ENCODE assay signal across 1 cellular context in the genomic region with DNA sequence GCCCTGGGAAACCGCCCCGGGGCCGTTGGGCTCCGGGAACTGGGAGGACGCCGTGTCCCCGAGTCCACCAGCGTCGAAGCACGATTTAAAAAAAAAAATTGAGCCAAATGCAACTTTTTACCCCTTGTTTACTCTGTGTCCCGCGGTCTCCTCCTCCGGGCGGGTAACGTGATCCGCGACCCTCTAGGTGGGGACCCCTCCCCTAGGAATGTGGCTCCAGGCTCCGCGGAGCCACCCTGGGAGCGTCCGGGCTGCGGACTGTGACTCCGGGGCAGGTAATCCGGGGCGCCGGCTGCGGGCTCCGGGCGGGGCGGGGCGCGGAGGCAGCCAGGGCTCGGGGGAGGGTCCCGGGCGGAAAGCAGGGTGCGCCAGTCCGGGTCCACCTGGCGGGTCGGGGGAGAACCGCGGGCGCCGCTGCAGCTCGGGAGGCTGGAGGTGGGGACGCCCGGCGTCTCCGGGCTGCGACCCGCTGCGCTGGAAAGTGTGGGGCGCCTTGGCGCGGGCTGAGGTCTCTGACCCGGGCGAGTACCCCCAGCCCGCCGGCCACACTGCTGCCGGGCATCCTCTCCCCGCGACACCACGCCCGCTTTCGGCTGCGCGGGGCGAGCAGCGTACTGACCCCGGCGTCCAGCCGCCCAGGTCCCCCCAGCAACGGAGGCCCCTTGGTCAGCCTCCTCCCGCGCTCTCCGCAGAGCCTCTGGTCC.
A peak's percentile ranks its signal among the peaks of the same experiment; 100 is the strongest.
TF ChIP-seq lines count a peak whose summit lies in the region.

No MANE protein-coding gene starts in this region.

TF ChIP-seq in HepG2, 621 proteins besides CTCF, POLR2A, EP300 and RAD21 (continued from another document and continues in another):
- TF ChIP-seq, protein P1, sequence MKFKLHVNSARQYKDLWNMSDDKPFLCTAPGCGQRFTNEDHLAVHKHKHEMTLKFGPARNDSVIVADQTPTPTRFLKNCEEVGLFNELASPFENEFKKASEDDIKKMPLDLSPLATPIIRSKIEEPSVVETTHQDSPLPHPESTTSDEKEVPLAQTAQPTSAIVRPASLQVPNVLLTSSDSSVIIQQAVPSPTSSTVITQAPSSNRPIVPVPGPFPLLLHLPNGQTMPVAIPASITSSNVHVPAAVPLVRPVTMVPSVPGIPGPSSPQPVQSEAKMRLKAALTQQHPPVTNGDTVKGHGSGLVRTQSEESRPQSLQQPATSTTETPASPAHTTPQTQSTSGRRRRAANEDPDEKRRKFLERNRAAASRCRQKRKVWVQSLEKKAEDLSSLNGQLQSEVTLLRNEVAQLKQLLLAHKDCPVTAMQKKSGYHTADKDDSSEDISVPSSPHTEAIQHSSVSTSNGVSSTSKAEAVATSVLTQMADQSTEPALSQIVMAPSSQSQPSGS (CRISPR knock-in tag; IDR thresholded peaks at IDR 0.05): peak; percentile 54
- TF ChIP-seq ZNF790 (CRISPR knock-in tag; IDR thresholded peaks at IDR 0.05; ENCODE audit: borderline replicate concordance) (peak; percentile 92), ZNF232 (CRISPR knock-in tag; IDR thresholded peaks at IDR 0.05; ENCODE audit: borderline replicate concordance) (peak; percentile 21; the same call in 1 of the 2 replicates), ZNF432 (CRISPR knock-in tag; IDR thresholded peaks at IDR 0.05; ENCODE audit: borderline replicate concordance) (no peak), SMARCE1 (IDR thresholded peaks at IDR 0.05; ENCODE audit: borderline replicate concordance) (no peak), ZNF576 (CRISPR knock-in tag; IDR thresholded peaks at IDR 0.05) (no peak), FOXA3 (CRISPR knock-in tag; IDR thresholded peaks at IDR 0.05) (peak; percentile 77), ZNF530 (CRISPR knock-in tag; IDR thresholded peaks at IDR 0.05; ENCODE audit: low read depth) (no peak), DDIT3 (CRISPR knock-in tag; IDR thresholded peaks at IDR 0.05) (no peak), ZNF574 (CRISPR knock-in tag; IDR thresholded peaks at IDR 0.05) (peak; percentile 78), MED1 (CRISPR knock-in tag; IDR thresholded peaks at IDR 0.05) (peak; percentile 58; the same call in 1 of the 2 replicates), SUZ12 (IDR thresholded peaks at IDR 0.05; ENCODE audit: low read depth, low read length) (no peak), GABPB1 (CRISPR knock-in tag; IDR thresholded peaks at IDR 0.05) (peak; percentile 59; the same call in 1 of the 2 replicates), BRCA1 (CRISPR knock-in tag; IDR thresholded peaks at IDR 0.05) (no peak), SATB2 (CRISPR knock-in tag; IDR thresholded peaks at IDR 0.05) (peak; percentile 62; the same call in 1 of the 2 replicates), SMYD3 (CRISPR knock-in tag; IDR thresholded peaks at IDR 0.05) (no peak), ZNF746 (CRISPR knock-in tag; IDR thresholded peaks at IDR 0.05) (no peak), ZSCAN20 (CRISPR knock-in tag; IDR thresholded peaks at IDR 0.05; ENCODE audit: borderline replicate concordance) (peak; percentile 69; the same call in 1 of the 2 replicates), NCOA1 (CRISPR knock-in tag; IDR thresholded peaks at IDR 0.05) (no peak), ZNF589 (CRISPR knock-in tag; conservative IDR thresholded peaks at IDR 0.05) (no peak; the same call in 1 of the 2 replicates), ZNF547 (CRISPR knock-in tag; IDR thresholded peaks at IDR 0.05) (0 out of 2 replicates have a peak, but pooled peaks have one; percentile 6), ZNF3 (CRISPR knock-in tag; IDR thresholded peaks at IDR 0.05) (no peak), ZNF543 (CRISPR knock-in tag; IDR thresholded peaks at IDR 0.05) (0 out of 2 replicates have a peak, but pooled peaks have one; percentile 21), ZFP62 (CRISPR knock-in tag; IDR thresholded peaks at IDR 0.05) (no peak), ZNF747 (CRISPR knock-in tag; IDR thresholded peaks at IDR 0.05; ENCODE audit: borderline replicate concordance) (0 out of 2 replicates have a peak, but pooled peaks have one; percentile 18), ZBTB39 (CRISPR knock-in tag; IDR thresholded peaks at IDR 0.05) (0 out of 2 replicates have a peak, but pooled peaks have one; percentile 47), ZNF713 (CRISPR knock-in tag; IDR thresholded peaks at IDR 0.05) (no peak), STAT6 (CRISPR knock-in tag; IDR thresholded peaks at IDR 0.05; ENCODE audit: borderline replicate concordance) (no peak), ZNF296 (CRISPR knock-in tag; conservative IDR thresholded peaks at IDR 0.05) (peak; percentile 30; the same call in 1 of the 2 replicates), ARNT2 (CRISPR knock-in tag; IDR thresholded peaks at IDR 0.05; ENCODE audit: low read depth) (no peak; the same call in 1 of the 2 replicates)
- TF ChIP-seq, protein P2, sequence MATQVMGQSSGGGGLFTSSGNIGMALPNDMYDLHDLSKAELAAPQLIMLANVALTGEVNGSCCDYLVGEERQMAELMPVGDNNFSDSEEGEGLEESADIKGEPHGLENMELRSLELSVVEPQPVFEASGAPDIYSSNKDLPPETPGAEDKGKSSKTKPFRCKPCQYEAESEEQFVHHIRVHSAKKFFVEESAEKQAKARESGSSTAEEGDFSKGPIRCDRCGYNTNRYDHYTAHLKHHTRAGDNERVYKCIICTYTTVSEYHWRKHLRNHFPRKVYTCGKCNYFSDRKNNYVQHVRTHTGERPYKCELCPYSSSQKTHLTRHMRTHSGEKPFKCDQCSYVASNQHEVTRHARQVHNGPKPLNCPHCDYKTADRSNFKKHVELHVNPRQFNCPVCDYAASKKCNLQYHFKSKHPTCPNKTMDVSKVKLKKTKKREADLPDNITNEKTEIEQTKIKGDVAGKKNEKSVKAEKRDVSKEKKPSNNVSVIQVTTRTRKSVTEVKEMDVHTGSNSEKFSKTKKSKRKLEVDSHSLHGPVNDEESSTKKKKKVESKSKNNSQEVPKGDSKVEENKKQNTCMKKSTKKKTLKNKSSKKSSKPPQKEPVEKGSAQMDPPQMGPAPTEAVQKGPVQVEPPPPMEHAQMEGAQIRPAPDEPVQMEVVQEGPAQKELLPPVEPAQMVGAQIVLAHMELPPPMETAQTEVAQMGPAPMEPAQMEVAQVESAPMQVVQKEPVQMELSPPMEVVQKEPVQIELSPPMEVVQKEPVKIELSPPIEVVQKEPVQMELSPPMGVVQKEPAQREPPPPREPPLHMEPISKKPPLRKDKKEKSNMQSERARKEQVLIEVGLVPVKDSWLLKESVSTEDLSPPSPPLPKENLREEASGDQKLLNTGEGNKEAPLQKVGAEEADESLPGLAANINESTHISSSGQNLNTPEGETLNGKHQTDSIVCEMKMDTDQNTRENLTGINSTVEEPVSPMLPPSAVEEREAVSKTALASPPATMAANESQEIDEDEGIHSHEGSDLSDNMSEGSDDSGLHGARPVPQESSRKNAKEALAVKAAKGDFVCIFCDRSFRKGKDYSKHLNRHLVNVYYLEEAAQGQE (IDR thresholded peaks at IDR 0.05; ENCODE audit: borderline replicate concordance in 1 of 2, low read depth in 1 of 2, low read length in 2 of 2): no peak
- TF ChIP-seq, protein P3, sequence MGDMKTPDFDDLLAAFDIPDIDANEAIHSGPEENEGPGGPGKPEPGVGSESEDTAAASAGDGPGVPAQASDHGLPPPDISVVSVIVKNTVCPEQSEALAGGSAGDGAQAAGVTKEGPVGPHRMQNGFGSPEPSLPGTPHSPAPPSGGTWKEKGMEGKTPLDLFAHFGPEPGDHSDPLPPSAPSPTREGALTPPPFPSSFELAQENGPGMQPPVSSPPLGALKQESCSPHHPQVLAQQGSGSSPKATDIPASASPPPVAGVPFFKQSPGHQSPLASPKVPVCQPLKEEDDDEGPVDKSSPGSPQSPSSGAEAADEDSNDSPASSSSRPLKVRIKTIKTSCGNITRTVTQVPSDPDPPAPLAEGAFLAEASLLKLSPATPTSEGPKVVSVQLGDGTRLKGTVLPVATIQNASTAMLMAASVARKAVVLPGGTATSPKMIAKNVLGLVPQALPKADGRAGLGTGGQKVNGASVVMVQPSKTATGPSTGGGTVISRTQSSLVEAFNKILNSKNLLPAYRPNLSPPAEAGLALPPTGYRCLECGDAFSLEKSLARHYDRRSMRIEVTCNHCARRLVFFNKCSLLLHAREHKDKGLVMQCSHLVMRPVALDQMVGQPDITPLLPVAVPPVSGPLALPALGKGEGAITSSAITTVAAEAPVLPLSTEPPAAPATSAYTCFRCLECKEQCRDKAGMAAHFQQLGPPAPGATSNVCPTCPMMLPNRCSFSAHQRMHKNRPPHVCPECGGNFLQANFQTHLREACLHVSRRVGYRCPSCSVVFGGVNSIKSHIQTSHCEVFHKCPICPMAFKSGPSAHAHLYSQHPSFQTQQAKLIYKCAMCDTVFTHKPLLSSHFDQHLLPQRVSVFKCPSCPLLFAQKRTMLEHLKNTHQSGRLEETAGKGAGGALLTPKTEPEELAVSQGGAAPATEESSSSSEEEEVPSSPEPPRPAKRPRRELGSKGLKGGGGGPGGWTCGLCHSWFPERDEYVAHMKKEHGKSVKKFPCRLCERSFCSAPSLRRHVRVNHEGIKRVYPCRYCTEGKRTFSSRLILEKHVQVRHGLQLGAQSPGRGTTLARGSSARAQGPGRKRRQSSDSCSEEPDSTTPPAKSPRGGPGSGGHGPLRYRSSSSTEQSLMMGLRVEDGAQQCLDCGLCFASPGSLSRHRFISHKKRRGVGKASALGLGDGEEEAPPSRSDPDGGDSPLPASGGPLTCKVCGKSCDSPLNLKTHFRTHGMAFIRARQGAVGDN (CRISPR knock-in tag; IDR thresholded peaks at IDR 0.05): peak; percentile 7; the same call in 1 of the 2 replicates
- TF ChIP-seq, protein P4, sequence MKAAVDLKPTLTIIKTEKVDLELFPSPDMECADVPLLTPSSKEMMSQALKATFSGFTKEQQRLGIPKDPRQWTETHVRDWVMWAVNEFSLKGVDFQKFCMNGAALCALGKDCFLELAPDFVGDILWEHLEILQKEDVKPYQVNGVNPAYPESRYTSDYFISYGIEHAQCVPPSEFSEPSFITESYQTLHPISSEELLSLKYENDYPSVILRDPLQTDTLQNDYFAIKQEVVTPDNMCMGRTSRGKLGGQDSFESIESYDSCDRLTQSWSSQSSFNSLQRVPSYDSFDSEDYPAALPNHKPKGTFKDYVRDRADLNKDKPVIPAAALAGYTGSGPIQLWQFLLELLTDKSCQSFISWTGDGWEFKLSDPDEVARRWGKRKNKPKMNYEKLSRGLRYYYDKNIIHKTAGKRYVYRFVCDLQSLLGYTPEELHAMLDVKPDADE (CRISPR knock-in tag; IDR thresholded peaks at IDR 0.05): peak; percentile 57; the same call in 1 of the 2 replicates
- TF ChIP-seq, protein P5, sequence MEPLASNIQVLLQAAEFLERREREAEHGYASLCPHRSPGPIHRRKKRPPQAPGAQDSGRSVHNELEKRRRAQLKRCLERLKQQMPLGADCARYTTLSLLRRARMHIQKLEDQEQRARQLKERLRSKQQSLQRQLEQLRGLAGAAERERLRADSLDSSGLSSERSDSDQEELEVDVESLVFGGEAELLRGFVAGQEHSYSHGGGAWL (CRISPR knock-in tag; IDR thresholded peaks at IDR 0.05): 0 out of 2 replicates have a peak, but pooled peaks have one; percentile 51
